1 cellular context compared by ENCODE assay signal in genomic region chr16:70689035-70689969, GRCh38.
TF ChIP-seq lines count a peak whose summit lies in the region.

No MANE protein-coding gene starts in this region.

TF ChIP-seq in K562, 482 proteins besides CTCF, POLR2A, EP300 and RAD21:
- TF ChIP-seq, protein P1, sequence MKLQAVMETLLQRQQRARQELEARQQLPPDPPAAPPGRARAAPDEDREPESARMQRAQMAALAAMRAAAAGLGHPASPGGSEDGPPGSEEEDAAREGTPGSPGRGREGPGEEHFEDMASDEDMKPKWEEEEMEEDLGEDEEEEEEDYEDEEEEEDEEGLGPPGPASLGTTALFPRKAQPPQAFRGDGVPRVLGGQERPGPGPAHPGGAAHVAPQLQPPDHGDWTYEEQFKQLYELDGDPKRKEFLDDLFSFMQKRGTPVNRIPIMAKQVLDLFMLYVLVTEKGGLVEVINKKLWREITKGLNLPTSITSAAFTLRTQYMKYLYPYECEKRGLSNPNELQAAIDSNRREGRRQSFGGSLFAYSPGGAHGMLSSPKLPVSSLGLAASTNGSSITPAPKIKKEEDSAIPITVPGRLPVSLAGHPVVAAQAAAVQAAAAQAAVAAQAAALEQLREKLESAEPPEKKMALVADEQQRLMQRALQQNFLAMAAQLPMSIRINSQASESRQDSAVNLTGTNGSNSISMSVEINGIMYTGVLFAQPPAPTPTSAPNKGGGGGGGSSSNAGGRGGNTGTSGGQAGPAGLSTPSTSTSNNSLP (IDR thresholded peaks at IDR 0.05; ENCODE audit: borderline replicate concordance, low read depth, low read length), result no peak
- no peak for TF ChIP-seq ZFP30 (CRISPR knock-in tag; IDR thresholded peaks at IDR 0.05; ENCODE audit: borderline replicate concordance)
- TF ChIP-seq ELF4 (CRISPR knock-in tag; IDR thresholded peaks at IDR 0.05), result no peak
- TF ChIP-seq ZBTB33 (CRISPR knock-in tag; IDR thresholded peaks at IDR 0.05), result peak; percentile 69; the same call in 1 of the 2 replicates
